In genomic region chr7:81111358-81111757, GRCh38 we compare ENCODE assay signal across 14 cellular contexts.
DNase-seq lines count a peak whose midpoint lies in the region; ATAC-seq and TF ChIP-seq lines count a peak whose summit lies in the region.
"Had no signal": no experiment of that assay in that cellular context is flagged by ENCODE, and none has a peak within 500 bp of the region (broad histone marks: within the 10 kb centered on the region; RNA-seq: fewer than 3 reads in every experiment).

No MANE protein-coding gene starts in this region.

- no peak overlapping the region for H3K27ac ChIP-seq in breast epithelium
- H3K27ac ChIP-seq: colonic mucosa had no signal

- ATAC-seq in GM21515 (IDR thresholded peaks at IDR 0.05; ENCODE audit: unreplicated experiment) = no peak

- no peak overlapping the region for H3K4me3 ChIP-seq in breast epithelium
- H3K4me3 ChIP-seq: colonic mucosa had no signal

- no peak overlapping the region for H3K4me3 Mint-ChIP-seq in MCF 10A (ENCODE audit: unreplicated experiment)

- TF ChIP-seq POLR2A in breast epithelium (IDR thresholded peaks at IDR 0.05) = no peak

- no peaks in the 10 kb centered on the region for H3K9me3 Mint-ChIP-seq in MCF 10A (ENCODE audit: unreplicated experiment)

- BruUV-seq in MCF 10A (replicated peaks; lab: Mats Ljungman, UMichigan) = no TSS peak

- H3K36me3 ChIP-seq in breast epithelium = no peaks in the 10 kb centered on the region
- H3K36me3 ChIP-seq: colonic mucosa had no signal

- DNase-seq in MCF 10A (ENCODE audit: unreplicated experiment) (peak; percentile 57), breast epithelium (ENCODE audit: low spot score in 2 of 2) (no peak), astrocyte of the hippocampus (ENCODE audit: low read depth, low spot score) (peak; percentile 80), left kidney (ENCODE audit: low read depth, low spot score) (peak; percentile 14), T-helper 1 cell (no peak), NCI-H82 treated with DMSO at 0.1 percent for 48 hours (lab: John Stamatoyannopoulos, UW; ENCODE audit: unreplicated experiment) (no peak)
- DNase-seq in stimulated activated CD8-positive, alpha-beta memory T cell treated with anti-CD3 and anti-CD28 coated beads, Interleukin-4, amount 100 ng/mL, for 48 hours = no peak
- DNase-seq: 8988T; activated T-cell treated with anti-CD3 and anti-CD28 coated beads, Interleukin-2, amount 50 U/mL, for 1 hour; colonic mucosa; KBM-7; NCI-H524 treated with DMSO at 0.1 percent for 48 hours; T-helper 9 cell had no signal

- no peaks in the 10 kb centered on the region for H3K4me1 ChIP-seq in breast epithelium
- H3K4me1 ChIP-seq: colonic mucosa had no signal

- no peaks in the 10 kb centered on the region for H3K36me3 Mint-ChIP-seq in MCF 10A (ENCODE audit: insufficient read depth, unreplicated experiment)

- H3K4me1 Mint-ChIP-seq in MCF 10A (ENCODE audit: insufficient read depth, unreplicated experiment) = peaks cover 19% of the 10 kb centered on the region

- peak overlapping the region; percentile 81 for H3K27ac Mint-ChIP-seq in MCF 10A (ENCODE audit: low read depth, unreplicated experiment)

- CTCF ChIA-PET in MCF 10A (lab: Yijun Ruan, JAX) = no interaction called here

- H3K9me3 ChIP-seq in breast epithelium = no peaks in the 10 kb centered on the region
- H3K9me3 ChIP-seq: colonic mucosa had no signal

- no peaks in the 10 kb centered on the region for H3K27me3 Mint-ChIP-seq in MCF 10A (ENCODE audit: insufficient read depth, unreplicated experiment)

- no peak for TF ChIP-seq CTCF in MCF 10A (IDR thresholded peaks at IDR 0.05; ENCODE audit: unreplicated experiment)
- TF ChIP-seq CTCF in breast epithelium (IDR thresholded peaks at IDR 0.05) = no peak

- intact Hi-C loops in MCF 10A (cut with micrococcal nuclease) (no loop called here), breast epithelium (cut with DNase I; ENCODE audit: low total_unique reads) (no loop called here)

- POLR2A ChIA-PET in MCF 10A (lab: Yijun Ruan, JAX) = no interaction called here

- no peaks in the 10 kb centered on the region for H3K27me3 ChIP-seq in breast epithelium
- H3K27me3 ChIP-seq: colonic mucosa had no signal

Comparison
In these comparisons a context has a peak if more than half of its experiments do, and no peak if none do; other contexts are left out.
1. DNase-seq: peak in MCF 10A (single experiment), astrocyte of the hippocampus (single experiment) and left kidney (single experiment); none in breast epithelium (0 of 2), T-helper 1 cell (0 of 5), NCI-H82 treated with DMSO at 0.1 percent for 48 hours (single experiment) and stimulated activated CD8-positive, alpha-beta memory T cell treated with anti-CD3 and anti-CD28 coated beads, Interleukin-4, amount 100 ng/mL, for 48 hours (single experiment).